Comparison of ENCODE assay signal across 17 cellular contexts in genomic region chr11:69277074-69277809, GRCh38. TPM values are rescaled to one million over a fixed set of nuclear protein-coding genes. Genes with fewer than 3 reads are reported as not detected.
DNase-seq lines count a peak whose midpoint lies in the region; ATAC-seq, FAIRE-seq and TF ChIP-seq lines count a peak whose summit lies in the region.
"Had no signal": no experiment of that assay in that cellular context is flagged by ENCODE, and none has a peak within 500 bp of the region (broad histone marks: within the 10 kb centered on the region; RNA-seq: fewer than 3 reads in every experiment).

No MANE protein-coding gene starts in this region.

- H3K4me3 ChIP-seq in GM12864 (ENCODE audit: low read depth, low read length) (peak overlapping the region; percentile 6; the same call in 1 of the 2 replicates), Panc1 (ENCODE audit: low read depth in 2 of 2, low read length in 2 of 2) (0 out of 4 replicates have a peak overlapping the region, but pooled peaks of 1 of the 2 experiments have one; percentile 4), mucosa of stomach (ENCODE audit: low read length) (no peak overlapping the region), HepG2 (replicated peaks in 1 of 3; ENCODE audit: insufficient read depth in 1 of 3, low read depth in 2 of 3, low read length in 3 of 3) (no peak overlapping the region), left lung (no peak overlapping the region)
- H3K4me3 ChIP-seq: ovary, thoracic aorta had no signal

- ATAC-seq in GM21529 (IDR thresholded peaks at IDR 0.05; ENCODE audit: unreplicated experiment) (peak; percentile 72), Panc1 (peak; percentile 39; the same call in 1 of the 2 replicates), HG02970 (IDR thresholded peaks at IDR 0.05; ENCODE audit: low FRiP score, unreplicated experiment) (no peak), HepG2 (no peak; the same call in 2 of the 3 replicates), left lung (no peak)

- TF ChIP-seq EP300 in HepG2 (IDR thresholded peaks at IDR 0.05; ENCODE audit: low read depth in 2 of 2, low read length in 2 of 2): no peak
- no peak for TF ChIP-seq EP300 in HepG2 (CRISPR knock-in tag; IDR thresholded peaks at IDR 0.05; ENCODE audit: borderline replicate concordance)

- in situ Hi-C loops in Panc1 (cut with HindIII; ENCODE audit: low pct_unique_long_range_greater_than_20kb, low sequenced_read_pairs) (no loop called here), HepG2 (cut with HindIII; ENCODE audit: extremely low pct_ligation_motif_present, low pct_unique_long_range_greater_than_20kb) (loop anchor here (10.0 kb wide), 1 partner anchor 62 kb away; no protein-coding TSS in a partner anchor)

- H3K9ac ChIP-seq in mucosa of stomach (ENCODE audit: low read length): peak overlapping the region; percentile 57
- no peak overlapping the region for H3K9ac ChIP-seq in HepG2 (ENCODE audit: insufficient read depth, low read depth, low read length)

- BruUV-seq in Panc1 (replicated peaks; lab: Mats Ljungman, UMichigan): no TSS peak
- BruUV-seq in HepG2 (replicated peaks; lab: Mats Ljungman, UMichigan): no TSS peak

- no peak overlapping the region for H3K4me2 ChIP-seq in HepG2 (ENCODE audit: low read depth, low read length)

- CTCF ChIA-PET in Panc1 (lab: Charles Lee) (no interaction called here), HepG2 (lab: Yijun Ruan, JAX; ENCODE audit: low intra/inter-chr PET ratio, low total read pairs) (no interaction called here)

- 23% methylated on average over 12 of the region's 12 CpGs for WGBS in HepG2 (ENCODE audit: low lambda C conversion rate)

- H3K9me3 ChIP-seq in Panc1 (ENCODE audit: control insufficient read depth, insufficient read depth, low read depth, low read length) (0 out of 2 replicates have a peak, but pooled peaks cover 3% of the 10 kb centered on the region), mucosa of stomach (ENCODE audit: control insufficient read depth, low read length) (no peaks in the 10 kb centered on the region), HepG2 (ENCODE audit: low read length) (no peaks in the 10 kb centered on the region), left lung (no peaks in the 10 kb centered on the region)
- H3K9me3 ChIP-seq: ovary, thoracic aorta had no signal

- intact Hi-C loops in Panc1 (cut with micrococcal nuclease; ENCODE audit: unreplicated experiment) (no loop called here), HepG2 (cut with micrococcal nuclease; ENCODE audit: unreplicated experiment) (no loop called here), left lung (cut with DNase I) (no loop called here)

- no peaks in the 10 kb centered on the region for H3K27me3 ChIP-seq in Panc1 (ENCODE audit: control insufficient read depth, insufficient read depth, low read length)
- H3K27me3 ChIP-seq in mucosa of stomach (ENCODE audit: control insufficient read depth, insufficient read depth, low read length): no peaks in the 10 kb centered on the region
- peaks cover 3 to 16% of the 10 kb centered on the region in 2 experiments; a peak in 3 of 5 replicates for H3K27me3 ChIP-seq in HepG2 (ENCODE audit: control insufficient read depth in 1 of 2, insufficient read depth in 2 of 2, low read length in 2 of 2)
- H3K27me3 ChIP-seq in left lung: no peaks in the 10 kb centered on the region
- H3K27me3 ChIP-seq: ovary had no signal

- POLR2A ChIA-PET in Panc1 (lab: Charles Lee) (no interaction called here), HepG2 (lab: Yijun Ruan, JAX) (no interaction called here)

- no peak for FAIRE-seq in HepG2 (lab: Jason Lieb, UNC)

- TF ChIP-seq CTCF in GM12864 (IDR thresholded peaks at IDR 0.05; ENCODE audit: low read depth, low read length, missing control alignments) (no peak), Panc1 (IDR thresholded peaks at IDR 0.05) (no peak), HepG2 (CRISPR knock-in tag; IDR thresholded peaks at IDR 0.05) (no peak), left lung (IDR thresholded peaks at IDR 0.05) (no peak)

- no peak for TF ChIP-seq RAD21 in HepG2 (CRISPR knock-in tag; IDR thresholded peaks at IDR 0.05)

- H3K36me3 ChIP-seq in Panc1 (ENCODE audit: control insufficient read depth, insufficient read depth, low read length) (no peaks in the 10 kb centered on the region), mucosa of stomach (ENCODE audit: control insufficient read depth, insufficient read depth, low read length) (no peaks in the 10 kb centered on the region), HepG2 (replicated peaks in 1 of 2; ENCODE audit: control insufficient read depth in 1 of 2, insufficient read depth in 2 of 2, low read length in 2 of 2) (no peaks in the 10 kb centered on the region), left lung (no peaks in the 10 kb centered on the region)
- H3K36me3 ChIP-seq: ovary, thoracic aorta had no signal

- peak; percentile 49 for DNase-seq in GM12864 (ENCODE audit: low read depth)
- DNase-seq in Panc1 (ENCODE audit: low read depth, low spot score): no peak
- DNase-seq in stimulated activated CD4-positive, alpha-beta T cell treated with anti-CD3 and anti-CD28 coated beads, Interleukin-2, amount 100 ng/mL, for 48 hours: no peak
- DNase-seq in HepG2 (ENCODE audit: low spot score): no peak
- no peak for DNase-seq in left lung
- DNase-seq: DMS79; effector CD8-positive, alpha-beta T cell; foreskin fibroblast; midbrain; NCI-H2029; NCI-H748 treated with DMSO at 0.1 percent for 48 hours; ovary had no signal

- no peak for TF ChIP-seq POLR2A in HepG2 (IDR thresholded peaks at IDR 0.05; ENCODE audit: insufficient read depth in 1 of 2, low read depth in 2 of 2, low read length in 2 of 2)

- H3K4me1 ChIP-seq in Panc1 (ENCODE audit: control insufficient read depth, insufficient read depth, low read length) (peaks cover 28% of the 10 kb centered on the region), mucosa of stomach (ENCODE audit: control insufficient read depth, insufficient read depth, low read length) (peaks cover 87% of the 10 kb centered on the region), HepG2 (ENCODE audit: insufficient read depth, low read length) (peaks cover 42% of the 10 kb centered on the region), left lung (peaks cover 5 to 14% of the 10 kb centered on the region in 2 donors)

- 0 out of 2 replicates have a peak, but pooled peaks cover 3% of the 10 kb centered on the region for H4K20me1 ChIP-seq in HepG2 (ENCODE audit: insufficient read depth, low read length)

- H3K79me2 ChIP-seq in HepG2 (ENCODE audit: insufficient read depth, low read length): no peaks in the 10 kb centered on the region

- no peak overlapping the region for H2AFZ ChIP-seq in HepG2 (ENCODE audit: low read length)

- H3K27ac ChIP-seq in Panc1 (ENCODE audit: low read length): peak overlapping the region; percentile 52
- H3K27ac ChIP-seq in HepG2 (ENCODE audit: extremely low read length, insufficient read depth, low read length): no peak overlapping the region
- no peak overlapping the region for H3K27ac ChIP-seq in left lung
- H3K27ac ChIP-seq: ovary, thoracic aorta had no signal

TF ChIP-seq in HepG2, 621 proteins besides CTCF, POLR2A, EP300 and RAD21 (continues in another document):
- TF ChIP-seq SOX13 (IDR thresholded peaks at IDR 0.05) (no peak), SOX13 (CRISPR knock-in tag; conservative IDR thresholded peaks at IDR 0.05 in 1 of 2, IDR thresholded peaks at IDR 0.05 in 1 of 2) (no peak), ZNF251 (CRISPR knock-in tag; IDR thresholded peaks at IDR 0.05) (no peak), SCMH1 (CRISPR knock-in tag; IDR thresholded peaks at IDR 0.05; ENCODE audit: borderline replicate concordance) (no peak), ZNF136 (CRISPR knock-in tag; IDR thresholded peaks at IDR 0.05; ENCODE audit: low read depth) (no peak), BRCA1 (CRISPR knock-in tag; IDR thresholded peaks at IDR 0.05) (no peak), JDP2 (CRISPR knock-in tag; IDR thresholded peaks at IDR 0.05; ENCODE audit: borderline replicate concordance) (no peak)

RNA-seq across cellular contexts. Expression of gene MYEOV, which starts 16.7 kb away (rescaled TPM):
- total RNA-seq in Panc1 (2021; ENCODE audit: unreplicated experiment): 69.8 TPM
- polyA plus RNA-seq in Panc1 (2012; ENCODE audit: insufficient read length): 49.0 TPM
- 0.17 and 0.33 TPM in 2 replicates for total RNA-seq in HepG2 (2016; rRNA removed; fragmentation: Illumina TruSeq; extraction: Trizol)
- total RNA-seq in HepG2 (2016; cell fraction: cytosol; rRNA removed; fragmentation: Illumina TruSeq; extraction: Trizol; ENCODE audit: low read depth): 0.40 TPM in 1 of 2 replicates, not detected in the other
- total RNA-seq in HepG2 (2016; cell fraction: insoluble cytoplasmic fraction; rRNA removed; fragmentation: Illumina TruSeq; extraction: Trizol): 0.30 and 0.54 TPM in 2 replicates
- 0.28 and 0.34 TPM in 2 replicates for total RNA-seq in HepG2 (2016; cell fraction: membrane; rRNA removed; fragmentation: Illumina TruSeq; extraction: Trizol)
- total RNA-seq in HepG2 (2016; cell fraction: nucleus; rRNA removed; fragmentation: Illumina TruSeq; extraction: Trizol): 0.28 and 0.60 TPM in 2 replicates
- polyA plus RNA-seq in HepG2 (2011; rRNA removed): 1.6 and 1.8 TPM in 2 replicates
- 1.0 and 1.6 TPM in 2 replicates for polyA plus RNA-seq in HepG2 (2011; cell fraction: cytosol; rRNA removed)
- polyA plus RNA-seq in HepG2 (2011; cell fraction: nucleus; rRNA removed): 1.6 and 2.7 TPM in 2 replicates
- polyA plus RNA-seq in HepG2 (2012): 0.12 and 0.20 TPM in 2 replicates
- polyA plus RNA-seq in HepG2 (2016; cell fraction: cytosol; fragmentation: Illumina TruSeq; extraction: Trizol; ENCODE audit: low read depth): 0.37 and 0.49 TPM in 2 replicates
- polyA plus RNA-seq in HepG2 (2016; cell fraction: insoluble cytoplasmic fraction; fragmentation: Illumina TruSeq; extraction: Trizol; ENCODE audit: low read depth): 0.14 and 0.45 TPM in 2 replicates
- 0.34 and 0.61 TPM in 2 replicates for polyA plus RNA-seq in HepG2 (2016; cell fraction: membrane; fragmentation: Illumina TruSeq; extraction: Trizol; ENCODE audit: low read depth)
- 0.39 TPM in 1 of 2 replicates, not detected in the other for polyA plus RNA-seq in HepG2 (2016; cell fraction: nucleus; fragmentation: Illumina TruSeq; extraction: Trizol; ENCODE audit: insufficient read depth, low read depth)
- polyA minus RNA-seq in HepG2 (2011; rRNA and poly(A)+ RNA removed; ENCODE audit: low replicate concordance): 0.58 and 2.6 TPM in 2 replicates
- polyA minus RNA-seq in HepG2 (2011; cell fraction: cytosol; rRNA and poly(A)+ RNA removed): 0.35 and 0.79 TPM in 2 replicates
- polyA minus RNA-seq in HepG2 (2011; cell fraction: nucleus; rRNA and poly(A)+ RNA removed): 1.8 and 1.9 TPM in 2 replicates
- total RNA-seq in left lung: under 1 TPM; 0.47 to 0.85 TPM
- total RNA-seq: T-helper 2 cell treated with Interferon-gamma antibody and Interleukin-4, amounts not matched to agents 100 ng/mL and 5 ng/mL, for 36 hours had no signal

Comparison
In these comparisons a context has a peak if more than half of its experiments do, and no peak if none do; other contexts are left out.
1. ATAC-seq: peak in GM21529 (single experiment) and Panc1 (single experiment); none in HG02970 (single experiment), HepG2 (single experiment) and left lung (single experiment).
2. RNA of gene MYEOV, which starts 16.7 kb away (total RNA-seq): 69.8 TPM in Panc1 (single experiment); 0.47 to 0.85 TPM in left lung and 0.17 to 0.60 TPM in HepG2; every median in the first group is over 10 times any median in the second.